8 cellular contexts compared by ENCODE assay signal in the genomic region with DNA sequence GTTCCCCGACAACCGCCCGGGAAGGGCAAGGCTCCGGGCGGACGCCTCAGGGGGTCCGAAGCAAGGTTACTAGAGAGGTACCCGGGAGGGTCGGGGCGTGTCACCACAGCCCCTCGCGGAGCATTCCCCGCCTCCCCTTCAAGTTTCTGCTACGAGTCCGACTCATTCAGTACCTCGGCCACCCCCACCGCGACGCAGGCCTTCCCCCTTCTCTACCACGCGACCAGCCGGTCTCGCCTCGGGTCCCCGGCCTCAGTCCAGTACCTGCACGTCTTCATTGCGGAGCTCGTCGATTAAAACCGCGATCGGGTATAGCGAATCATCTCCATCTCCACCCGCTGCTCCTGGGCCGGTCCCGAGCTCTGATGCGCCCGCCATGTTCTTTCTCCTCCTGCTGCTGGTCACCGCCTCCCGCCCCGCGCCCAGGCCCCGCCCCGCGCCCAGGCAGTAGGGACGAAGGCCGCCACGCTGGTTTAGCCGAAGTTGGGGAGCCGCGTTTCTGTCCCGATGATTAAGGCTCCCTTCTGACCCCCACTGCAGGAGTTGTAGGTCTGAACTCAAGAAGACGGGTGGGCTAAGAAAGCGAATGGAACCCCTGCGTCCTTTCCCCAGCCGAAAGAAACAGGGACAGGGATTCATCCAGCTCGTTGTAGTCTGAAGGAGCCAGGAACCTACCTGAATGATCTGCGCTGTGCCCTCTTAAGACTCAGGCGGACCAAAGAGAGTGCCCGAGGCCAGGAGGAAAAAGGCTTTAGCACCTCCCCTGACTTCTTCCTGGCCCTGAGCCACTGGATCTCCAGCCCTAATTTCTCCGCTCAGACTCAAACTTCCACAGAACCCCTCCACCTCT.
DNase-seq lines count a peak whose midpoint lies in the region; ATAC-seq and TF ChIP-seq lines count a peak whose summit lies in the region.

A gene (minus strand): TSS at position 406 of the 850 bp plus-strand sequence. CDS start 28 bp downstream, at position 378.

- H3K4me3 ChIP-seq in AG04449 (ENCODE audit: low read depth, low read length), result peak within 1 kb of the TSS; percentile 95

- ATAC-seq in GM18870 (IDR thresholded peaks at IDR 0.05; ENCODE audit: unreplicated experiment) (peak; percentile 67), HG03108 (IDR thresholded peaks at IDR 0.05; ENCODE audit: unreplicated experiment) (peak; percentile 80)
- ATAC-seq in activated CD4-positive, CD25-positive, alpha-beta regulatory T cell treated with anti-CD3 and anti-CD28 coated beads, Interleukin-2, amount 50 U/mL, for 24 hours, result peak; percentile 94 to 95
- ATAC-seq in central memory CD8-positive, alpha-beta T cell (replicated peaks; ENCODE audit: extremely low read depth, poor library complexity, severe bottlenecking), result peak; percentile 94

- H3K9me3 Mint-ChIP-seq in central memory CD8-positive, alpha-beta T cell, result no peaks in the 10 kb centered on the region

- peaks cover 19% of the 10 kb centered on the region for H3K36me3 Mint-ChIP-seq in central memory CD8-positive, alpha-beta T cell (ENCODE audit: insufficient read depth)

- H3K4me3 Mint-ChIP-seq in central memory CD8-positive, alpha-beta T cell, result peak within 1 kb of the TSS; percentile 88

- CTCF ChIA-PET in AG04449 (lab: Yijun Ruan, JAX), result interaction anchor here (0.8 to 13.3 kb wide), 14 partner anchors 10 to 202 kb away, joined by 3 to 137 read pairs (median 3); a partner anchor contains a TSS

- peak within 1 kb of the TSS; percentile 98 for H3K27ac Mint-ChIP-seq in central memory CD8-positive, alpha-beta T cell (ENCODE audit: low read depth)

- H3K27me3 Mint-ChIP-seq in central memory CD8-positive, alpha-beta T cell, result no peaks in the 10 kb centered on the region

- peaks cover 44% of the 10 kb centered on the region for H3K4me1 Mint-ChIP-seq in central memory CD8-positive, alpha-beta T cell

- TF ChIP-seq CTCF in AG04449 (IDR thresholded peaks at IDR 0.05; ENCODE audit: insufficient read depth, low read length, missing control alignments), result no peak

- DNase-seq in AG04449 (ENCODE audit: low read depth, low spot score) (no peak), NCI-H226 (peak; percentile 78), islet precursor cell (peak; percentile 93)
- peak; percentile 45 to 47 for DNase-seq in central memory CD8-positive, alpha-beta T cell (ENCODE audit: low spot score in 2 of 2)
- DNase-seq in stimulated activated CD4-positive, alpha-beta T cell treated with anti-CD3 and anti-CD28 coated beads, Interleukin-15, amount 100 ng/mL, for 1 hour (ENCODE audit: low read depth in 1 of 2, low spot score in 1 of 2), result peak; percentile 45 to 56

- POLR2A ChIA-PET in AG04449 (lab: Yijun Ruan, JAX), result interaction anchor here (1.1 to 1.7 kb wide), 3 partner anchors 30 to 163 kb away, joined by 3 read pairs; no protein-coding TSS in a partner anchor
